9 cellular contexts compared by ENCODE assay signal in the genomic region with DNA sequence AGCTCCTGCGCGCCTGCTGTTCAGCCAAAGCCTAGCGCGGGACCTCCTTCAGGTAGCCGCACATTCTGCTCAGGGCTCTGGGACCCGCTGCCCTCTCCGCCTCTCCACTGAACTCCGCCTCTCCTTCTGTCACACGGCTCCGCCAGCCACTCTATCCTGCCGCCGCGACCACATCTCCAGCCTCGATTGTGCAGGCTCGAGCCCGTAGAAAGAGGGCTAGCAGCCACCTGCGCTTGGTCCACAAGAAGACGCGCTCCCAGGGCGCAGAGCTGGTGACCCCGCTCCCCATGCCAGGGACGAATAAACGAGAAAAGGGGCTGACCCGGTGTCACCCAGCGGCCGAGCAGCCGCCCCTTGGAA. TPM values are rescaled to one million over a fixed set of nuclear protein-coding genes. Genes with fewer than 3 reads are reported as not detected.
DNase-seq lines count a peak whose midpoint lies in the region; ATAC-seq, FAIRE-seq and TF ChIP-seq lines count a peak whose summit lies in the region.
"Had no signal": no experiment of that assay in that cellular context is flagged by ENCODE, and none has a peak within 500 bp of the region (broad histone marks: within the 10 kb centered on the region; RNA-seq: fewer than 3 reads in every experiment).

No MANE protein-coding gene starts in this region.

- H3K36me3 ChIP-seq in esophagus (ENCODE audit: control insufficient read depth in 2 of 2, insufficient read depth in 2 of 2, low read length in 1 of 2) (no peaks in the 10 kb centered on the region), psoas muscle (ENCODE audit: insufficient read depth in 1 of 2, low read depth in 1 of 2) (no peaks in the 10 kb centered on the region)
- H3K36me3 ChIP-seq: SJSA1 had no signal

- H3K27ac ChIP-seq in esophagus (ENCODE audit: low read depth in 2 of 2, low read length in 1 of 2), result no peak overlapping the region
- no peak overlapping the region for H3K27ac ChIP-seq in psoas muscle
- H3K27ac ChIP-seq: SJSA1 had no signal

- H3K4me3 ChIP-seq in esophagus (ENCODE audit: low read depth in 1 of 2, low read length in 2 of 2) (peak overlapping the region; percentile 48 to 57), psoas muscle (peak overlapping the region; percentile 61)
- H3K4me3 ChIP-seq: SJSA1 had no signal

- WGBS in esophagus, 2 donors, result 7 to 8% methylated on average over 27 of the region's 27 CpGs
- WGBS in psoas muscle, 3 donors, result 4 to 5% (median 5%) methylated on average over 22 to 27 of the region's 27 CpGs

- intact Hi-C loops in psoas muscle (cut with DNase I), result no loop called here

- H3K9me3 ChIP-seq in esophagus (ENCODE audit: control insufficient read depth in 2 of 2, insufficient read depth in 1 of 2, low read depth in 1 of 2, low read length in 1 of 2) (no peaks in the 10 kb centered on the region), psoas muscle (no peaks in the 10 kb centered on the region)
- H3K9me3 ChIP-seq: SJSA1 had no signal

- DNase-seq in psoas muscle (no peak), hippocampal formation (lab: John Stamatoyannopoulos, UW) (no peak), Ammon's horn (ENCODE audit: low spot score) (no peak), urothelium cell line (ENCODE audit: low spot score) (no peak), NCI-H128 (lab: John Stamatoyannopoulos, UW; ENCODE audit: unreplicated experiment) (no peak)

- ATAC-seq in GM21786 (IDR thresholded peaks at IDR 0.05; ENCODE audit: unreplicated experiment) (peak; percentile 3), SK-N-SH treated with all-trans-retinoic acid at 6 μM for 48 hours (peak; percentile 7; the same call in 2 of the 3 replicates), psoas muscle (peak in 1 of 4 donors; percentile 19)

- no peak for FAIRE-seq in urothelium cell line (lab: Jason Lieb, UNC)

- H3K4me1 ChIP-seq in esophagus (ENCODE audit: control insufficient read depth in 2 of 2, insufficient read depth in 2 of 2, low read length in 1 of 2), result peaks cover 2 to 10% of the 10 kb centered on the region in 2 donors
- peaks cover 8% of the 10 kb centered on the region for H3K4me1 ChIP-seq in psoas muscle

- no peaks in the 10 kb centered on the region for H3K27me3 ChIP-seq in esophagus (ENCODE audit: control insufficient read depth in 1 of 2, insufficient read depth in 2 of 2, low read length in 2 of 2)
- peaks cover 0 to 36% (median 10%) of the 10 kb centered on the region in 3 donors for H3K27me3 ChIP-seq in psoas muscle (ENCODE audit: insufficient read depth in 3 of 3, low read length in 2 of 3)

- TF ChIP-seq CTCF in psoas muscle (IDR thresholded peaks at IDR 0.05), result no peak

TF ChIP-seq in SK-N-SH treated with all-trans-retinoic acid at 6 μM for 48 hours, 23 proteins besides CTCF, POLR2A, EP300 and RAD21:
- TF ChIP-seq TCF4 (CRISPR knock-in tag; IDR thresholded peaks at IDR 0.05; ENCODE audit: borderline replicate concordance), result no peak
- TF ChIP-seq, protein P1, sequence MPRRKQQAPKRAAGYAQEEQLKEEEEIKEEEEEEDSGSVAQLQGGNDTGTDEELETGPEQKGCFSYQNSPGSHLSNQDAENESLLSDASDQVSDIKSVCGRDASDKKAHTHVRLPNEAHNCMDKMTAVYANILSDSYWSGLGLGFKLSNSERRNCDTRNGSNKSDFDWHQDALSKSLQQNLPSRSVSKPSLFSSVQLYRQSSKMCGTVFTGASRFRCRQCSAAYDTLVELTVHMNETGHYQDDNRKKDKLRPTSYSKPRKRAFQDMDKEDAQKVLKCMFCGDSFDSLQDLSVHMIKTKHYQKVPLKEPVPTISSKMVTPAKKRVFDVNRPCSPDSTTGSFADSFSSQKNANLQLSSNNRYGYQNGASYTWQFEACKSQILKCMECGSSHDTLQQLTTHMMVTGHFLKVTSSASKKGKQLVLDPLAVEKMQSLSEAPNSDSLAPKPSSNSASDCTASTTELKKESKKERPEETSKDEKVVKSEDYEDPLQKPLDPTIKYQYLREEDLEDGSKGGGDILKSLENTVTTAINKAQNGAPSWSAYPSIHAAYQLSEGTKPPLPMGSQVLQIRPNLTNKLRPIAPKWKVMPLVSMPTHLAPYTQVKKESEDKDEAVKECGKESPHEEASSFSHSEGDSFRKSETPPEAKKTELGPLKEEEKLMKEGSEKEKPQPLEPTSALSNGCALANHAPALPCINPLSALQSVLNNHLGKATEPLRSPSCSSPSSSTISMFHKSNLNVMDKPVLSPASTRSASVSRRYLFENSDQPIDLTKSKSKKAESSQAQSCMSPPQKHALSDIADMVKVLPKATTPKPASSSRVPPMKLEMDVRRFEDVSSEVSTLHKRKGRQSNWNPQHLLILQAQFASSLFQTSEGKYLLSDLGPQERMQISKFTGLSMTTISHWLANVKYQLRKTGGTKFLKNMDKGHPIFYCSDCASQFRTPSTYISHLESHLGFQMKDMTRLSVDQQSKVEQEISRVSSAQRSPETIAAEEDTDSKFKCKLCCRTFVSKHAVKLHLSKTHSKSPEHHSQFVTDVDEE (CRISPR knock-in tag; IDR thresholded peaks at IDR 0.05), result no peak
- no peak for TF ChIP-seq PPARA (CRISPR knock-in tag; IDR thresholded peaks at IDR 0.05; ENCODE audit: borderline replicate concordance)
- no peak for TF ChIP-seq CSDC2 (CRISPR knock-in tag; IDR thresholded peaks at IDR 0.05)
- TF ChIP-seq, protein P2, sequence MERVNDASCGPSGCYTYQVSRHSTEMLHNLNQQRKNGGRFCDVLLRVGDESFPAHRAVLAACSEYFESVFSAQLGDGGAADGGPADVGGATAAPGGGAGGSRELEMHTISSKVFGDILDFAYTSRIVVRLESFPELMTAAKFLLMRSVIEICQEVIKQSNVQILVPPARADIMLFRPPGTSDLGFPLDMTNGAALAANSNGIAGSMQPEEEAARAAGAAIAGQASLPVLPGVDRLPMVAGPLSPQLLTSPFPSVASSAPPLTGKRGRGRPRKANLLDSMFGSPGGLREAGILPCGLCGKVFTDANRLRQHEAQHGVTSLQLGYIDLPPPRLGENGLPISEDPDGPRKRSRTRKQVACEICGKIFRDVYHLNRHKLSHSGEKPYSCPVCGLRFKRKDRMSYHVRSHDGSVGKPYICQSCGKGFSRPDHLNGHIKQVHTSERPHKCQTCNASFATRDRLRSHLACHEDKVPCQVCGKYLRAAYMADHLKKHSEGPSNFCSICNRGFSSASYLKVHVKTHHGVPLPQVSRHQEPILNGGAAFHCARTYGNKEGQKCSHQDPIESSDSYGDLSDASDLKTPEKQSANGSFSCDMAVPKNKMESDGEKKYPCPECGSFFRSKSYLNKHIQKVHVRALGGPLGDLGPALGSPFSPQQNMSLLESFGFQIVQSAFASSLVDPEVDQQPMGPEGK (CRISPR knock-in tag; IDR thresholded peaks at IDR 0.05; ENCODE audit: borderline replicate concordance), result no peak
- TF ChIP-seq TOX (CRISPR knock-in tag; IDR thresholded peaks at IDR 0.05; ENCODE audit: borderline replicate concordance), result no peak
- TF ChIP-seq ISL1 (CRISPR knock-in tag; IDR thresholded peaks at IDR 0.05), result no peak
- TF ChIP-seq ZNF70 (CRISPR knock-in tag; IDR thresholded peaks at IDR 0.05), result no peak
- TF ChIP-seq SNAI2 (CRISPR knock-in tag; IDR thresholded peaks at IDR 0.05), result no peak
- TF ChIP-seq BACH2 (CRISPR knock-in tag; IDR thresholded peaks at IDR 0.05; ENCODE audit: borderline replicate concordance), result no peak
- no peak for TF ChIP-seq ZNF8 (CRISPR knock-in tag; IDR thresholded peaks at IDR 0.05)
- no peak for TF ChIP-seq ARNTL (CRISPR knock-in tag; IDR thresholded peaks at IDR 0.05; ENCODE audit: borderline replicate concordance, low read depth)

RNA-seq across cellular contexts. Expression of a gene that starts 1.1 kb away (rescaled TPM):
- polyA plus RNA-seq in esophagus (1 to 10 TPM; 3.6 to 7.0 TPM), psoas muscle (under 1 TPM; 0.28 to 0.95 (median 0.69) TPM)
- total RNA-seq in psoas muscle, result 1 to 10 TPM in 2 of 4 donors, under 1 TPM in 2; 0.37 to 1.8 (median 1.0) TPM
- total RNA-seq: SJSA1 had no signal
